In the genomic region with DNA sequence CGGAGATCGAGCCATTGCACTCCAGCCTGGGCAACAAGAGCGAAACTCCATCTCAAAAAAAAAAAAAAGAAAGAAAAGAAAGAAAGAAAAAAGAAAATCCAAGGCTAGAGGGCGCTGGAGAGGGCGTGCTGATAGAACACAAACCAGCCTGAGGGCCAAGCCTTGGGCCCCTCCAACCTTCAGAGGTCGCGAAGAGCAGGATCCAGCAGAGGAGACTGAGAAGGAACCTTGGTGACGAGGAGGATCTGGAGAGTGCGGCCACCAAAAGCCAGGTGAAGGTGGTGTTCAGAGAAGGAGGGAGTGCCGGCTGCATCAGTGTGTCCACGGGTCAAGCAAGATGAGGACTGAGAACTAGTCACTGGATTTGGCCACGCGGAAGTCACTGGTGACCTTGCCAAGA, we compare ENCODE assay signal across 9 cellular contexts. TPM values are rescaled to one million over a fixed set of nuclear protein-coding genes. Genes with fewer than 3 reads are reported as not detected.
DNase-seq lines count a peak whose midpoint lies in the region; ATAC-seq and TF ChIP-seq lines count a peak whose summit lies in the region.
"Had no signal": no experiment of that assay in that cellular context is flagged by ENCODE, and none has a peak within 500 bp of the region (broad histone marks: within the 10 kb centered on the region; RNA-seq: fewer than 3 reads in every experiment).

No MANE protein-coding gene starts in this region.

- H3K27ac ChIP-seq in left ventricle myocardium inferior (replicated peaks), result no peak overlapping the region
- no peak overlapping the region for H3K27ac ChIP-seq in transverse colon
- no peak overlapping the region for H3K27ac ChIP-seq in esophagus squamous epithelium
- H3K27ac ChIP-seq: neutrophil had no signal

- ATAC-seq in left ventricle myocardium superior, result no peak
- ATAC-seq in HG03378 (IDR thresholded peaks at IDR 0.05; ENCODE audit: unreplicated experiment), result no peak

- TF ChIP-seq CTCF in left ventricle myocardium inferior (IDR thresholded peaks at IDR 0.05; ENCODE audit: borderline replicate concordance), result peak; percentile 18
- TF ChIP-seq CTCF in transverse colon (IDR thresholded peaks at IDR 0.05), result peak in 4 of 5 experiments; percentile 17 to 32 (median 27)
- TF ChIP-seq CTCF in esophagus squamous epithelium (IDR thresholded peaks at IDR 0.05), result peak in 3 of 6 experiments; percentile 5 to 29 (median 25)

- TF ChIP-seq EP300 in transverse colon (IDR thresholded peaks at IDR 0.05; ENCODE audit: low read depth), result no peak

- H3K36me3 ChIP-seq in left ventricle myocardium inferior (no peaks in the 10 kb centered on the region), transverse colon (no peaks in the 10 kb centered on the region), esophagus squamous epithelium (no peaks in the 10 kb centered on the region)
- H3K36me3 ChIP-seq: neutrophil had no signal

- intact Hi-C loops in left ventricle myocardium inferior (cut with micrococcal nuclease), result no loop called here
- intact Hi-C loops in left ventricle myocardium superior (cut with micrococcal nuclease), result no loop called here
- intact Hi-C loops in transverse colon (cut with DNase I; ENCODE audit: low total_unique reads), result loop anchor here (5.0 kb wide), 1 partner anchor 188 kb away; no protein-coding TSS in a partner anchor
- intact Hi-C loops in esophagus squamous epithelium (cut with DNase I), result loop anchor here (5.0 kb wide), 1 partner anchor 137 kb away; no protein-coding TSS in a partner anchor

- H3K27me3 ChIP-seq in left ventricle myocardium inferior (ENCODE audit: low read depth) (no peaks in the 10 kb centered on the region), transverse colon (no peaks in the 10 kb centered on the region), esophagus squamous epithelium (no peaks in the 10 kb centered on the region)
- H3K27me3 ChIP-seq: neutrophil had no signal

- in situ Hi-C loops in transverse colon (cut with MboI; ENCODE audit: low pct_ligation_motif_present in 1 of 4, low pct_unique_long_range_greater_than_20kb in 1 of 4, low sequenced_read_pairs in 3 of 4), result loop anchor here in 2 of 4 donors (10.0 to 25.0 kb wide), 2 partner anchors 135 to 352 kb away; a partner anchor contains a TSS

- TF ChIP-seq POLR2A in erythroblast (IDR thresholded peaks at IDR 0.05; ENCODE audit: low read length), result no peak
- no peak for TF ChIP-seq POLR2A in transverse colon (IDR thresholded peaks at IDR 0.05)
- no peak for TF ChIP-seq POLR2A in esophagus squamous epithelium (IDR thresholded peaks at IDR 0.05)

- H3K4me1 ChIP-seq in left ventricle myocardium inferior (peaks cover 39% of the 10 kb centered on the region), transverse colon (peaks cover 0 to 20% (median 9%) of the 10 kb centered on the region in 4 donors), esophagus squamous epithelium (peaks cover 0 to 32% (median 20%) of the 10 kb centered on the region in 3 donors)

- H3K9me3 ChIP-seq in left ventricle myocardium inferior (replicated peaks) (no peaks in the 10 kb centered on the region), transverse colon (no peaks in the 10 kb centered on the region), esophagus squamous epithelium (no peaks in the 10 kb centered on the region)
- H3K9me3 ChIP-seq: neutrophil had no signal

- no peak for DNase-seq in left ventricle myocardium inferior
- DNase-seq in left ventricle myocardium superior, result no peak
- DNase-seq in RPMI8226, result peak; percentile 56
- peak; percentile 53 to 59 for DNase-seq in erythroblast (lab: John Stamatoyannopoulos, UW)
- no peak for DNase-seq in transverse colon
- no peak for DNase-seq in esophagus squamous epithelium (lab: John Stamatoyannopoulos, UW)
- no peak for DNase-seq in AG08395 (ENCODE audit: low spot score)

- no peak overlapping the region for H3K4me3 ChIP-seq in left ventricle myocardium inferior
- no peak overlapping the region for H3K4me3 ChIP-seq in transverse colon
- no peak overlapping the region for H3K4me3 ChIP-seq in esophagus squamous epithelium

- 61% methylated on average over 13 of the region's 13 CpGs; no CpG with 5 or more reads in 1 of the 2 donors for WGBS in transverse colon (ENCODE audit: low coverage in 1 of 2), 2 donors
- WGBS in esophagus squamous epithelium, 2 donors, result 46 to 53% methylated on average over 10 to 13 of the region's 13 CpGs

RNA-seq across cellular contexts. Expression of a gene that starts 4.1 kb away (rescaled TPM):
- total RNA-seq in left ventricle myocardium inferior, result 402 TPM
- total RNA-seq in left ventricle myocardium superior, result 387 TPM
- 100 to 1,000 TPM; 471 to 647 (median 482) TPM for total RNA-seq in transverse colon
- 100 to 1,000 TPM; 261 to 376 (median 317) TPM for total RNA-seq in esophagus squamous epithelium

Comparison
In these comparisons a context has a peak if more than half of its experiments do, and no peak if none do; other contexts are left out.
1. DNase-seq: peak in RPMI8226 (single experiment) and erythroblast (2 of 2); none in left ventricle myocardium inferior (single experiment), left ventricle myocardium superior (single experiment), transverse colon (single experiment), esophagus squamous epithelium (single experiment) and AG08395 (single experiment).
2. intact Hi-C loops: an anchor here in transverse colon (5.0 kb wide) and esophagus squamous epithelium (5.0 kb wide); none called in left ventricle myocardium inferior and left ventricle myocardium superior.